In the genomic region with DNA sequence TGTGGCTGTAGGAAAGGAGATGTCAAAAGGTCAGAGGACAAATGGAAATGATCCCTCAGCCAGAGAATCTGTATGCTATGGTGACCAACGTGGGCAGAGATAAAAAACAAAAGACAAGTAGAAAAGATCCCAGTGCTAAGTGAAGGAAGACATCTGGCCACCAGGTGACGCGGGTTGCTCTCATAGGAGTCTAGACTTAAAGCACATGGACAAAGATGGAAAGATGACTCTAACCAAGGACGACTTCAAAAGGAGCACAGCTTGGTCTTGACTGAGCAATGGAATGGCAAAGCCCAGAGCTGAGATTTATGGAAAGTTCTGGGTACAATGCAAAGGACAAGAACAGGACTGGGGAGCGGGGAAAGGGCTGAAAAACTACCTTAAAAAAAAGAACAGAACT, we compare ENCODE assay signal across 17 cellular contexts.
A peak's percentile ranks its signal among the peaks of the same experiment; 100 is the strongest.
DNase-seq lines count a peak whose midpoint lies in the region; ATAC-seq and TF ChIP-seq lines count a peak whose summit lies in the region.
"Had no signal": no experiment of that assay in that cellular context is flagged by ENCODE, and none has a peak within 500 bp of the region (broad histone marks: within the 10 kb centered on the region; RNA-seq: fewer than 3 reads in every experiment).

No MANE protein-coding gene starts in this region.

- H3K36me3 ChIP-seq in BJ (ENCODE audit: control insufficient read depth, insufficient read depth, low read length), result no peaks in the 10 kb centered on the region
- no peaks in the 10 kb centered on the region for H3K36me3 ChIP-seq in H7 (replicated peaks; ENCODE audit: control insufficient read depth, insufficient read depth, low read length)

- no peak overlapping the region for H3K4me3 ChIP-seq in BJ (ENCODE audit: low read depth, low read length)
- H3K4me3 ChIP-seq in H7 (ENCODE audit: insufficient read depth, low read depth, low read length), result no peak overlapping the region
- H3K4me3 ChIP-seq in cardiac fibroblast (replicated peaks in 1 of 2; ENCODE audit: low read depth in 2 of 2, low read length in 2 of 2), result no peak overlapping the region

- peaks cover 7% of the 10 kb centered on the region for H3K27me3 Mint-ChIP-seq in nephron progenitor cell (ENCODE audit: low read depth, poor library complexity)
- H3K27me3 Mint-ChIP-seq: IgD-negative memory B cell had no signal

- no peaks in the 10 kb centered on the region for H3K36me3 Mint-ChIP-seq in nephron progenitor cell (ENCODE audit: low read depth)
- H3K36me3 Mint-ChIP-seq: activated naive CD4-positive, alpha-beta T cell treated with anti-CD3 and anti-CD28 coated beads, Interleukin-2, amount 10 ng/mL, durations not matched to agents 7 days and 5 days had no signal

- CTCF ChIA-PET in BJ (lab: Yijun Ruan, JAX), result interaction anchor here (0.7 to 2.6 kb wide), 9 partner anchors 9 to 630 kb away, joined by 3 to 9 read pairs (median 4); no protein-coding TSS in a partner anchor

- TF ChIP-seq CTCF in BJ (IDR thresholded peaks at IDR 0.05; ENCODE audit: insufficient read depth, low read depth, low read length), result peak; percentile 49
- TF ChIP-seq CTCF in cardiac fibroblast (IDR thresholded peaks at IDR 0.05; ENCODE audit: low read depth, low read length), result peak; percentile 4
- peak; percentile 24 for TF ChIP-seq CTCF in nephron progenitor cell (IDR thresholded peaks at IDR 0.05)

- peaks cover 26% of the 10 kb centered on the region for H3K4me1 Mint-ChIP-seq in nephron progenitor cell
- H3K4me1 Mint-ChIP-seq: activated naive CD4-positive, alpha-beta T cell treated with anti-CD3 and anti-CD28 coated beads, Interleukin-2, amount 10 ng/mL, durations not matched to agents 7 days and 5 days; IgD-negative memory B cell had no signal

- DNase-seq in BJ (ENCODE audit: low read depth), result peak; percentile 12
- DNase-seq in H7, result peak; percentile 10
- DNase-seq in cardiac fibroblast (ENCODE audit: low read depth in 2 of 2), result no peak
- no peak for DNase-seq in nephron progenitor cell
- no peak for DNase-seq in effector CD8-positive, alpha-beta T cell (lab: John Stamatoyannopoulos, UW)
- no peak for DNase-seq in activated CD4-positive, alpha-beta T cell treated with anti-CD3 and anti-CD28 coated beads, Interleukin-2, amount 50 U/mL, for 4 hours
- DNase-seq: activated CD4-positive, alpha-beta T cell treated with anti-CD3 and anti-CD28 coated beads for 1 hour; activated naive CD4-positive, alpha-beta T cell treated with anti-CD3 and anti-CD28 coated beads, Interleukin-2, amount 10 ng/mL, durations not matched to agents 7 days and 5 days; DND-41; GOT3; left ventricle myocardium superior; NK-92 treated with Interleukin-12 subunit alpha and Interleukin-12 subunit beta, amount 100 ng/mL, for 24 hours; T-helper 2 cell had no signal

- H3K27ac Mint-ChIP-seq in nephron progenitor cell, result no peak overlapping the region
- H3K27ac Mint-ChIP-seq: activated naive CD4-positive, alpha-beta T cell treated with anti-CD3 and anti-CD28 coated beads, Interleukin-2, amount 10 ng/mL, durations not matched to agents 7 days and 5 days had no signal

- POLR2A ChIA-PET in BJ (lab: Charles Lee), result no interaction called here

- H3K27me3 ChIP-seq in BJ (ENCODE audit: control insufficient read depth, insufficient read depth, low read length) (no peaks in the 10 kb centered on the region), H7 (ENCODE audit: control insufficient read depth, insufficient read depth, low read length) (no peaks in the 10 kb centered on the region)

- no peak for ATAC-seq in HG02970 (IDR thresholded peaks at IDR 0.05; ENCODE audit: low FRiP score, unreplicated experiment)
- ATAC-seq in GM18909 (IDR thresholded peaks at IDR 0.05; ENCODE audit: poor library complexity, unreplicated experiment), result no peak
- ATAC-seq: left ventricle myocardium superior, Right ventricle myocardium inferior had no signal

- no peaks in the 10 kb centered on the region for H3K9me3 Mint-ChIP-seq in nephron progenitor cell
- H3K9me3 Mint-ChIP-seq: activated naive CD4-positive, alpha-beta T cell treated with anti-CD3 and anti-CD28 coated beads, Interleukin-2, amount 10 ng/mL, durations not matched to agents 7 days and 5 days; IgD-negative memory B cell had no signal

- H3K4me3 Mint-ChIP-seq in nephron progenitor cell, result no peak overlapping the region
- H3K4me3 Mint-ChIP-seq: activated naive CD4-positive, alpha-beta T cell treated with anti-CD3 and anti-CD28 coated beads, Interleukin-2, amount 10 ng/mL, durations not matched to agents 7 days and 5 days had no signal

Comparison
In these comparisons a context has a peak if more than half of its experiments do, and no peak if none do; other contexts are left out.
1. DNase-seq: peak in BJ (single experiment) and H7 (single experiment); none in cardiac fibroblast (0 of 2), nephron progenitor cell (single experiment), effector CD8-positive, alpha-beta T cell (single experiment) and activated CD4-positive, alpha-beta T cell treated with anti-CD3 and anti-CD28 coated beads, Interleukin-2, amount 50 U/mL, for 4 hours (0 of 2).
2. Peak in every context shown above with its lines, with median percentiles within 50 percentile points of each other: CTCF ChIP-seq.